Comparison of ENCODE assay signal across 14 cellular contexts in the genomic region with DNA sequence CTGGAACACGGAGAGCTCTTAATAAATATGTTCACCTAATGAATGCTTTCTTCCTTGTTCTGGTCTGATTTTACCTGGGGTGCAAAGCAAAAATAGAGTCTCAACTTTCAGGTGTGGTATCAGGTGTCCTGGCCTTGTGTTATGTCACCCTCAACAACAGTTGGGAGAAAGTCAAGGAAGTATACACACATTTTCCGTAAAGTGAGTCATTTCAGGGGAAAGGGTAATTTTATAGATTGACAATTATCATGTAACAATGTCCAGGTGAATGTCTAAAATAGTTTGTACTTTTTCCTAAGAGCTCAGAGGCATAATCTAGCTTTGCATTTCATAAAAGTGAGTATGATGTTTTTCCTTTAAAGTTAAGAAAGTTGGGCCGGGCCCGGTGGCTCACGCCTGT.
"Had no signal": no experiment of that assay in that cellular context is flagged by ENCODE, and none has a peak within 500 bp of the region (broad histone marks: within the 10 kb centered on the region; RNA-seq: fewer than 3 reads in every experiment).

No MANE protein-coding gene starts in this region.

- H3K4me3 Mint-ChIP-seq: activated CD4-positive, alpha-beta T cell treated with anti-CD3 and anti-CD28 coated beads, Interleukin-2, amount 10 ng/mL, durations not matched to agents 7 days and 5 days; activated CD8-positive, alpha-beta T cell treated with anti-CD3 and anti-CD28 coated beads, Interleukin-2, amount 10 ng/mL, durations not matched to agents 7 days and 5 days; activated naive CD8-positive, alpha-beta T cell treated with anti-CD3 and anti-CD28 coated beads, Interleukin-2, amount 50 U/mL, for 24 hours; activated T-helper 1 cell treated with anti-CD3 and anti-CD28 coated beads, Interleukin-12 subunit alpha, Interleukin-12 subunit beta, Interleukin-2, Interleukin-4 antibody, amounts not matched to agents 30 ng/mL and 10 ng/mL and 1 ng/mL, durations not matched to agents 14 hours and 24 hours and 36 hours; nephron progenitor cell; stimulated activated memory B cell treated with anti-CD40 and anti-IgM and Interleukin-4, amounts not matched to agents 10 μg/mL and 1 μg/mL and 100 μg/mL, for 72 hours had no signal

- H3K9me3 Mint-ChIP-seq: activated CD4-positive, alpha-beta T cell treated with anti-CD3 and anti-CD28 coated beads, Interleukin-2, amount 10 ng/mL, durations not matched to agents 7 days and 5 days; activated naive CD8-positive, alpha-beta T cell treated with anti-CD3 and anti-CD28 coated beads, Interleukin-2, amount 50 U/mL, for 24 hours; activated T-helper 1 cell treated with anti-CD3 and anti-CD28 coated beads, Interleukin-12 subunit alpha, Interleukin-12 subunit beta, Interleukin-2, Interleukin-4 antibody, amounts not matched to agents 30 ng/mL and 10 ng/mL and 1 ng/mL, durations not matched to agents 14 hours and 24 hours and 36 hours; stimulated activated memory B cell treated with anti-CD40 and anti-IgM and Interleukin-4, amounts not matched to agents 10 μg/mL and 1 μg/mL and 100 μg/mL, for 72 hours had no signal

- H3K36me3 Mint-ChIP-seq: stimulated activated memory B cell treated with anti-CD40 and anti-IgM and Interleukin-4, amounts not matched to agents 10 μg/mL and 1 μg/mL and 100 μg/mL, for 72 hours had no signal

- H3K27ac Mint-ChIP-seq: activated CD4-positive, alpha-beta T cell treated with anti-CD3 and anti-CD28 coated beads, Interleukin-2, amount 10 ng/mL, durations not matched to agents 7 days and 5 days; activated CD8-positive, alpha-beta T cell treated with anti-CD3 and anti-CD28 coated beads, Interleukin-2, amount 10 ng/mL, durations not matched to agents 7 days and 5 days; activated naive CD8-positive, alpha-beta T cell treated with anti-CD3 and anti-CD28 coated beads, Interleukin-2, amount 50 U/mL, for 24 hours; activated T-helper 1 cell treated with anti-CD3 and anti-CD28 coated beads, Interleukin-12 subunit alpha, Interleukin-12 subunit beta, Interleukin-2, Interleukin-4 antibody, amounts not matched to agents 30 ng/mL and 10 ng/mL and 1 ng/mL, durations not matched to agents 14 hours and 24 hours and 36 hours; nephron progenitor cell; stimulated activated memory B cell treated with anti-CD40 and anti-IgM and Interleukin-4, amounts not matched to agents 10 μg/mL and 1 μg/mL and 100 μg/mL, for 72 hours had no signal

- DNase-seq: activated CD4-positive, alpha-beta T cell treated with anti-CD3 and anti-CD28 coated beads, Interleukin-2, amount 10 ng/mL, durations not matched to agents 7 days and 5 days; activated CD8-positive, alpha-beta T cell treated with anti-CD3 and anti-CD28 coated beads, Interleukin-2, amount 10 ng/mL, durations not matched to agents 7 days and 5 days; activated gamma-delta T cell; activated naive CD4-positive, alpha-beta T cell treated with anti-CD3 and anti-CD28 coated beads, Interleukin-2, amount 50 U/mL, for 16 hours; activated naive CD8-positive, alpha-beta T cell treated with anti-CD3 and anti-CD28 coated beads, Interleukin-2, amount 50 U/mL, for 24 hours; cortex of kidney; heart left ventricle; left cardiac atrium; mesenchymal stem cell; nephron progenitor cell; stimulated activated CD4-positive, alpha-beta T cell treated with anti-CD3 and anti-CD28 coated beads, Interleukin-1b, Interleukin-23, amount 100 ng/mL, for 48 hours; testis had no signal

- H3K27me3 Mint-ChIP-seq: activated CD4-positive, alpha-beta T cell treated with anti-CD3 and anti-CD28 coated beads, Interleukin-2, amount 10 ng/mL, durations not matched to agents 7 days and 5 days; stimulated activated memory B cell treated with anti-CD40 and anti-IgM and Interleukin-4, amounts not matched to agents 10 μg/mL and 1 μg/mL and 100 μg/mL, for 72 hours had no signal

- H3K4me1 Mint-ChIP-seq: activated CD4-positive, alpha-beta T cell treated with anti-CD3 and anti-CD28 coated beads, Interleukin-2, amount 10 ng/mL, durations not matched to agents 7 days and 5 days; activated naive CD8-positive, alpha-beta T cell treated with anti-CD3 and anti-CD28 coated beads, Interleukin-2, amount 50 U/mL, for 24 hours; stimulated activated memory B cell treated with anti-CD40 and anti-IgM and Interleukin-4, amounts not matched to agents 10 μg/mL and 1 μg/mL and 100 μg/mL, for 72 hours had no signal
